Comparison of ENCODE assay signal across 8 cellular contexts in the genomic region with DNA sequence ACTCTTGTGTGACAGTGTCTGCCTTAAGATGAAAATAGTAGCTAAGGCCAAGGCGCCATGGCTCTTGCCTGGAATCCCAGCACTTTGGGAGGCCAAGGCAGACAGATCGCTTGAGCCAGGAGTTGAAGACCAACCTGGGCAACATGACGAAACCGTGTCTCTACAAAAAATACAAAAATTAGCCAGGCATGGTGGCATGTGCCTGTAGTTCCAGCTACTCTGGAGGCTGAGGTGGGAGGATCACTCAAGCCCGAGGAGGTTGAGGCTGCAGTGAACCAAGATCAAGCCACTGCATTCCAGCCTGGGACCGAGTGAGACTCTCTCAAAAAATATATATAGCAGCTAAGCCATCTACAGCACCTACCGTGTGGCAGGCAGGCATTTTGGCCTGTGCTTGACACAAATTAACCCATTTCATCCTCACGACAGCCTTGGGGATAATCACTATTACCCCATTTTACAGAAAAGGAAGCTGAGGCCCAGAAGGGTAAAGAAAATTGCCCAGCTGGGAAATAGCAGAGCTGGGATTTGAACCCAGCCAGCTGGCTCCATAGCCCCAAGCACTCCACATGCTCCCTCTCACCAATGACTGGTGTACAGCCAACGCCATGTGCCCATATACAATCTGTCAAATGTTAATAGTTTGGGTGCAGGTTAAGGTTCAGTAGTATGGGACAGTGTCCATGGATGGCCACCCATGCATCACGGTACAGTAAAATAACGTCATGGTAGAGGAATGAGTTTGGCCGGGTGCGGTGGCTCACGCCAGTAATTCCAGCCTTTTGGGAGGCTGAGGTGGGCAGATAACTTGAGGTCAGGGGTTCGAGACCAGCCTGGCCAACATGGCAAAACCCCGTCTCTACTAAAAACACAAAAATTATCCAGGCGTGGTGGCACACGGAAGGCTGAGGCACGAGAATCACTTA.
DNase-seq lines count a peak whose midpoint lies in the region; ATAC-seq and TF ChIP-seq lines count a peak whose summit lies in the region.

No MANE protein-coding gene starts in this region.

- no peak for TF ChIP-seq CTCF in astrocyte of the spinal cord (IDR thresholded peaks at IDR 0.05; ENCODE audit: low read depth, low read length)

- H3K4me1 Mint-ChIP-seq in memory B cell: peaks cover 43% of the 10 kb centered on the region

- in situ Hi-C loops in ACHN (cut with HindIII; ENCODE audit: low pct_ligation_motif_present, low pct_unique_long_range_greater_than_20kb, low sequenced_read_pairs) (no loop called here), astrocyte of the spinal cord (cut with HindIII; ENCODE audit: low sequenced_read_pairs) (no loop called here)

- ATAC-seq in memory B cell (ENCODE audit: low read depth) (no peak), HG03571 (IDR thresholded peaks at IDR 0.05; ENCODE audit: unreplicated experiment) (no peak)

- peak overlapping the region; percentile 88 for H3K4me3 ChIP-seq in astrocyte of the spinal cord (ENCODE audit: low read depth, low read length)

- no peaks in the 10 kb centered on the region for H3K27me3 Mint-ChIP-seq in memory B cell

- peak overlapping the region; percentile 95 for H3K27ac Mint-ChIP-seq in memory B cell

- H3K9me3 Mint-ChIP-seq in memory B cell: no peaks in the 10 kb centered on the region

- peak overlapping the region; percentile 95 for H3K4me3 Mint-ChIP-seq in memory B cell

- DNase-seq in ACHN: peak; percentile 92
- DNase-seq in HK-2 (ENCODE audit: unreplicated experiment): peak; percentile 78
- no peak for DNase-seq in astrocyte of the spinal cord (ENCODE audit: low read depth, low spot score)
- DNase-seq in memory B cell (ENCODE audit: low spot score in 2 of 2): no peak
- DNase-seq in NCI-H187 treated with DMSO at 0.1 percent for 48 hours (lab: John Stamatoyannopoulos, UW): no peak
- no peak for DNase-seq in GM19240 (ENCODE audit: insufficient read length, low spot score)
- DNase-seq in DMS153 treated with DMSO at 0.1 percent for 48 hours (lab: John Stamatoyannopoulos, UW; ENCODE audit: unreplicated experiment): no peak

- H3K36me3 Mint-ChIP-seq in memory B cell: peaks cover 9% of the 10 kb centered on the region

Comparison
In these comparisons a context has a peak if more than half of its experiments do, and no peak if none do; other contexts are left out.
1. DNase-seq: peak in ACHN (single experiment) and HK-2 (single experiment); none in astrocyte of the spinal cord (single experiment), memory B cell (0 of 2), NCI-H187 treated with DMSO at 0.1 percent for 48 hours (single experiment), GM19240 (single experiment) and DMS153 treated with DMSO at 0.1 percent for 48 hours (single experiment).